9 cellular contexts compared by ENCODE assay signal in genomic region chr10:104076743-104077160, GRCh38. TPM values are rescaled to one million over a fixed set of nuclear protein-coding genes. Genes with fewer than 3 reads are reported as not detected.
DNase-seq lines count a peak whose midpoint lies in the region; ATAC-seq and TF ChIP-seq lines count a peak whose summit lies in the region.
"Had no signal": no experiment of that assay in that cellular context is flagged by ENCODE, and none has a peak within 500 bp of the region (broad histone marks: within the 10 kb centered on the region; RNA-seq: fewer than 3 reads in every experiment).

No MANE protein-coding gene starts in this region.

- H3K9me3 ChIP-seq in adipocyte (ENCODE audit: control insufficient read depth, low read length) (no peaks in the 10 kb centered on the region), stomach (no peaks in the 10 kb centered on the region)

- no peak for TF ChIP-seq POLR2A in stomach (IDR thresholded peaks at IDR 0.05)

- no peak for TF ChIP-seq EP300 in stomach (IDR thresholded peaks at IDR 0.05)

- H3K4me3 ChIP-seq in adipocyte (ENCODE audit: low read length) (no peak overlapping the region), stomach (no peak overlapping the region), coronary artery (no peak overlapping the region)

- intact Hi-C loops in stomach (cut with DNase I; ENCODE audit: low total_unique reads): no loop called here
- intact Hi-C loops in activated naive CD4-positive, alpha-beta T cell treated with anti-CD3 and anti-CD28 coated beads for 36 hours (cut with micrococcal nuclease): no loop called here

- H3K36me3 ChIP-seq in adipocyte (ENCODE audit: control insufficient read depth, insufficient read depth, low read length, severe bottlenecking) (no peaks in the 10 kb centered on the region), stomach (no peaks in the 10 kb centered on the region)

- no peaks in the 10 kb centered on the region for H3K27me3 Mint-ChIP-seq in activated naive CD4-positive, alpha-beta T cell treated with anti-CD3 and anti-CD28 coated beads for 36 hours (ENCODE audit: low read depth)
- H3K27me3 Mint-ChIP-seq: IgD-negative memory B cell had no signal

- no peak overlapping the region for H3K27ac Mint-ChIP-seq in activated naive CD4-positive, alpha-beta T cell treated with anti-CD3 and anti-CD28 coated beads for 36 hours
- H3K27ac Mint-ChIP-seq: IgD-negative memory B cell had no signal

- H3K27ac ChIP-seq in stomach: no peak overlapping the region
- no peak overlapping the region for H3K27ac ChIP-seq in coronary artery

- H3K4me3 Mint-ChIP-seq in activated naive CD4-positive, alpha-beta T cell treated with anti-CD3 and anti-CD28 coated beads for 36 hours: no peak overlapping the region
- H3K4me3 Mint-ChIP-seq: IgD-negative memory B cell had no signal

- DNase-seq in NCI-H1092 (lab: John Stamatoyannopoulos, UW): peak; percentile 18
- DNase-seq in adipocyte (ENCODE audit: low read depth): peak; percentile 47
- peak in 40 of 51 donors; percentile 3 to 79 (median 34) for DNase-seq in hypothalamus (lab: John Stamatoyannopoulos, UW)
- DNase-seq in stomach: peak; percentile 35
- DNase-seq in coronary artery (ENCODE audit: low spot score): no peak
- no peak for DNase-seq in activated naive CD4-positive, alpha-beta T cell treated with anti-CD3 and anti-CD28 coated beads for 36 hours
- no peak for DNase-seq in ureter (ENCODE audit: low spot score)

- ATAC-seq in GM18502 (IDR thresholded peaks at IDR 0.05; ENCODE audit: poor library complexity, unreplicated experiment): no peak

- H3K4me1 Mint-ChIP-seq in activated naive CD4-positive, alpha-beta T cell treated with anti-CD3 and anti-CD28 coated beads for 36 hours (ENCODE audit: low read depth): no peaks in the 10 kb centered on the region
- H3K4me1 Mint-ChIP-seq: IgD-negative memory B cell had no signal

- H3K27me3 ChIP-seq in adipocyte (replicated peaks; ENCODE audit: control insufficient read depth, insufficient read depth, low read length) (peaks cover 9% of the 10 kb centered on the region), stomach (no peaks in the 10 kb centered on the region)

- H3K9me3 Mint-ChIP-seq in activated naive CD4-positive, alpha-beta T cell treated with anti-CD3 and anti-CD28 coated beads for 36 hours: no peaks in the 10 kb centered on the region
- H3K9me3 Mint-ChIP-seq: IgD-negative memory B cell had no signal

- H3K9ac ChIP-seq in adipocyte (ENCODE audit: low read length): no peak overlapping the region

- WGBS in stomach, 5 donors: 15 to 30% (median 20%) methylated on average over 3 of the region's 3 CpGs

- TF ChIP-seq CTCF in stomach (IDR thresholded peaks at IDR 0.05) (no peak), coronary artery (IDR thresholded peaks at IDR 0.05) (no peak)

- H3K4me1 ChIP-seq in adipocyte (ENCODE audit: control insufficient read depth, insufficient read depth, low read length) (peaks cover 15% of the 10 kb centered on the region), stomach (peaks cover 0 to 7% (median 0%) of the 10 kb centered on the region in 4 donors)

- CTCF ChIA-PET in activated naive CD4-positive, alpha-beta T cell treated with anti-CD3 and anti-CD28 coated beads for 36 hours (lab: Charles Lee): interaction anchor here (0.7 kb wide), 1 partner anchor 11 kb away, joined by 3 read pairs; no protein-coding TSS in a partner anchor

- H3K36me3 Mint-ChIP-seq in activated naive CD4-positive, alpha-beta T cell treated with anti-CD3 and anti-CD28 coated beads for 36 hours (ENCODE audit: low read depth): no peaks in the 10 kb centered on the region
- H3K36me3 Mint-ChIP-seq: IgD-negative memory B cell had no signal

RNA-seq across cellular contexts. Expression of gene COL17A1, which starts 8.9 kb away (rescaled TPM):
- total RNA-seq in stomach: 10 to 100 TPM in 2 of 5 donors, 1 to 10 TPM in 2, under 1 TPM in 1; 0.45 to 53.3 (median 5.7) TPM
- polyA plus RNA-seq in stomach: 10 to 100 TPM in 1 of 3 donors, 1 to 10 TPM in 2; 1.4 to 50.7 (median 3.4) TPM
- not detected for total RNA-seq in activated naive CD4-positive, alpha-beta T cell treated with anti-CD3 and anti-CD28 coated beads for 36 hours
- total RNA-seq in ureter: 18.5 TPM
- polyA plus RNA-seq: IgD-negative memory B cell had no signal

RNA-seq across cellular contexts. Expression of gene SFR1, which starts 45.2 kb away (rescaled TPM):
- total RNA-seq in stomach (1 to 10 TPM in 4 of 5 donors, under 1 TPM in 1; 0.58 to 8.8 (median 1.8) TPM), ureter (8.4 TPM)
- polyA plus RNA-seq in stomach: 10 to 100 TPM in 1 of 3 donors, 1 to 10 TPM in 2; 6.0 to 13.1 (median 7.5) TPM
- 10 to 100 TPM; 17.0 to 18.5 TPM for total RNA-seq in activated naive CD4-positive, alpha-beta T cell treated with anti-CD3 and anti-CD28 coated beads for 36 hours

Comparison
In these comparisons a context has a peak if more than half of its experiments do, and no peak if none do; other contexts are left out.
1. DNase-seq: peak in NCI-H1092 (single experiment), adipocyte (single experiment), hypothalamus (40 of 51) and stomach (single experiment); none in coronary artery (single experiment), activated naive CD4-positive, alpha-beta T cell treated with anti-CD3 and anti-CD28 coated beads for 36 hours (single experiment) and ureter (single experiment).